Comparison of ENCODE assay signal across 8 cellular contexts in the genomic region with DNA sequence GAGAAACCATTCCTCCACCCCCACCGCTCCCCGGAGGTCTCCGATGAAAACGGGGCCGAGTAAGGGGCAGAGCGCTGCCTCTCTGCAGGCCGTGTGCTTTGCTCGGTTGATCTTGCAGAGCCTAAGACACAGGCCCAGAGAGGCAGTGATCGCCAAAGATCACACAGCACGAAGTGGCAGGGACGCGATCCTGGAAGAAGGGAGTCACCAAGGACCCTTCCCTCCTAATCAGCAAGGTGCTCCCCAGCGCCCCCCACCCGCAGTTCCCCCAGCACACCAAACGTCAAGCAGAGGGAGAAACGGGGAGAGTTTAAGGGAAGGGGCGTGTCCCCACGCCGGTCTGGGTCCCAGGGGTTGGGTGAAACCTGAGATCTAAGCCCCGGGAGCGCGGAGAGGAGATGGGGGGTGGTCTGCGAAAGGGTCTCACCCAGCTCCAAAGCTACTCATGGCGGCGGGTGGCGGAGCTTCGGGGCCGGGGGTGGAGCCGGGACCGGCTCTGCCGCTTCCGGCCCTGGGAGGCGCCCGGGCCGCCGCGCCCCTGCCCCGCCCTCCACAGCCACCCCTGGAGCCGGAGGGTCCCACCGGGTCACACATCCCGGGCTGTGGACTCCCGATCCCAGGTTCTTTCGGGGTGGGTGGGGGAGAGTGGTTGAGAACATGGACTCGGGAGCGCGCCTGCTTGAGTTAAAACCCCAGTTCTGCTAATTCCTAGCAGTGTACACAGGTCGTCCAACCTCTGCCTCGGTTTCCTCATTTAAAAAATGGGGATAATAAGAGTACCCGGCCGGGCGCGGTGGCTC. TPM values are rescaled to one million over a fixed set of nuclear protein-coding genes. Genes with fewer than 3 reads are reported as not detected.
DNase-seq lines count a peak whose midpoint lies in the region; ATAC-seq, FAIRE-seq and TF ChIP-seq lines count a peak whose summit lies in the region.

A gene with protein sequence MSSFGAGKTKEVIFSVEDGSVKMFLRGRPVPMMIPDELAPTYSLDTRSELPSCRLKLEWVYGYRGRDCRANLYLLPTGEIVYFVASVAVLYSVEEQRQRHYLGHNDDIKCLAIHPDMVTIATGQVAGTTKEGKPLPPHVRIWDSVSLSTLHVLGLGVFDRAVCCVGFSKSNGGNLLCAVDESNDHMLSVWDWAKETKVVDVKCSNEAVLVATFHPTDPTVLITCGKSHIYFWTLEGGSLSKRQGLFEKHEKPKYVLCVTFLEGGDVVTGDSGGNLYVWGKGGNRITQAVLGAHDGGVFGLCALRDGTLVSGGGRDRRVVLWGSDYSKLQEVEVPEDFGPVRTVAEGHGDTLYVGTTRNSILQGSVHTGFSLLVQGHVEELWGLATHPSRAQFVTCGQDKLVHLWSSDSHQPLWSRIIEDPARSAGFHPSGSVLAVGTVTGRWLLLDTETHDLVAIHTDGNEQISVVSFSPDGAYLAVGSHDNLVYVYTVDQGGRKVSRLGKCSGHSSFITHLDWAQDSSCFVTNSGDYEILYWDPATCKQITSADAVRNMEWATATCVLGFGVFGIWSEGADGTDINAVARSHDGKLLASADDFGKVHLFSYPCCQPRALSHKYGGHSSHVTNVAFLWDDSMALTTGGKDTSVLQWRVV (minus strand): TSS at position 468 of the 800 bp plus-strand sequence. CDS start 21 bp downstream, at position 447.

- H3K4me1 ChIP-seq in CD4-positive, alpha-beta memory T cell (ENCODE audit: insufficient read depth, low read length): peaks cover 51% of the 10 kb centered on the region
- H3K4me1 ChIP-seq in GM12878 (ENCODE audit: control insufficient read depth, insufficient read depth, low read length): peaks cover 28% of the 10 kb centered on the region
- peaks cover 17% of the 10 kb centered on the region for H3K4me1 ChIP-seq in smooth muscle cell (ENCODE audit: low read depth)

- H3K36me3 Mint-ChIP-seq in CD4-positive, alpha-beta memory T cell: peaks cover 0 to 8% of the 10 kb centered on the region in 2 donors

- 5% methylated on average over 47 of the region's 52 CpGs for WGBS in GM12878 (ENCODE audit: insufficient coverage, insufficient replicate concordance, low lambda C conversion rate, missing lambda C conversion rate)
- WGBS in smooth muscle cell (ENCODE audit: low lambda C conversion rate): 15% methylated on average over 33 of the region's 52 CpGs

- TF ChIP-seq EP300 in GM12878 (IDR thresholded peaks at IDR 0.05; ENCODE audit: borderline replicate concordance in 1 of 2, control insufficient read depth in 1 of 2, low read depth in 2 of 2, low read length in 2 of 2): no peak

- H3K79me2 ChIP-seq in GM12878 (ENCODE audit: control insufficient read depth, insufficient read depth, low read length): peaks cover 11% of the 10 kb centered on the region
- H3K79me2 ChIP-seq in smooth muscle cell (ENCODE audit: low read depth): peaks cover 3% of the 10 kb centered on the region

- peak within 1 kb of the TSS; percentile 69 for H3K27ac ChIP-seq in CD4-positive, alpha-beta memory T cell (ENCODE audit: low read depth, low read length)
- H3K27ac ChIP-seq in HL-60 (replicated peaks) (peak within 1 kb of the TSS; percentile 53), GM12878 (ENCODE audit: control insufficient read depth, insufficient read depth) (peak within 1 kb of the TSS; percentile 71), smooth muscle cell (ENCODE audit: low read depth) (peak within 1 kb of the TSS; percentile 16)

- intact Hi-C loops in CD4-positive, alpha-beta memory T cell (cut with micrococcal nuclease): no loop called here
- intact Hi-C loops in GM12878 (cut with micrococcal nuclease; ENCODE audit: unreplicated experiment): no loop called here

- POLR2A ChIA-PET in CD4-positive, alpha-beta memory T cell (lab: Charles Lee; ENCODE audit: partially characterized antibody): interaction anchor here (0.6 to 1.2 kb wide), 3 partner anchors 42 to 110 kb away, joined by 3 read pairs; no protein-coding TSS in a partner anchor
- POLR2A ChIA-PET in GM12878 (lab: Charles Lee): interaction anchor here (0.5 to 1.9 kb wide), 6 partner anchors 39 to 129 kb away, joined by 3 to 6 read pairs (median 4); a partner anchor contains a TSS

- no peak for FAIRE-seq in GM12878 (lab: Jason Lieb, UNC)

- SMC1A ChIA-PET in GM12878 (lab: Charles Lee; ENCODE audit: uncharacterized antibody, unreplicated experiment): interaction anchor here (0.7 to 5.3 kb wide), 7 partner anchors 8 to 131 kb away, joined by 3 to 39 read pairs (median 4); a partner anchor contains a TSS

- H3K27me3 ChIP-seq in CD4-positive, alpha-beta memory T cell (ENCODE audit: insufficient read depth, low read length): no peaks in the 10 kb centered on the region
- no peaks in the 10 kb centered on the region for H3K27me3 ChIP-seq in HL-60 (ENCODE audit: insufficient read depth, poor library complexity, severe bottlenecking)
- H3K27me3 ChIP-seq in GM12878 (replicated peaks in 1 of 2; ENCODE audit: control insufficient read depth in 2 of 2, insufficient read depth in 2 of 2, low read length in 1 of 2): no peaks in the 10 kb centered on the region
- no peaks in the 10 kb centered on the region for H3K27me3 ChIP-seq in smooth muscle cell (ENCODE audit: low read depth)

- TF ChIP-seq POLR2A in GM12878 (IDR thresholded peaks at IDR 0.05; ENCODE audit: low read depth, low read length): peak; percentile 65

- H3K9ac ChIP-seq in GM12878 (ENCODE audit: control insufficient read depth, insufficient read depth, low read length): peak within 1 kb of the TSS; percentile 86
- H3K9ac ChIP-seq in smooth muscle cell (ENCODE audit: low read depth): peak within 1 kb of the TSS; percentile 32

- ATAC-seq in GM12878: peak; percentile 34
- ATAC-seq in GM19023 (IDR thresholded peaks at IDR 0.05; ENCODE audit: unreplicated experiment): no peak
- ATAC-seq in HG03108 (IDR thresholded peaks at IDR 0.05; ENCODE audit: unreplicated experiment): no peak

- no TSS peak for BruUV-seq in GM12878 (replicated peaks; lab: Mats Ljungman, UMichigan)

- RAD21 ChIA-PET in GM12878 (lab: Charles Lee; ENCODE audit: unreplicated experiment): interaction anchor here (0.6 to 1.5 kb wide), 4 partner anchors 55 to 1078 kb away, joined by 3 to 5 read pairs (median 4); a partner anchor contains a TSS

- H3K27me3 Mint-ChIP-seq in CD4-positive, alpha-beta memory T cell: no peaks in the 10 kb centered on the region

- TF ChIP-seq CTCF in HL-60 (IDR thresholded peaks at IDR 0.05; ENCODE audit: insufficient read depth, low read length): no peak
- TF ChIP-seq CTCF in GM12878 (IDR thresholded peaks at IDR 0.05 in 2 of 3, conservative IDR thresholded peaks at IDR 0.05 in 1 of 3; ENCODE audit: control insufficient read depth in 2 of 3, extremely low read depth in 1 of 3, insufficient read depth in 1 of 3, low read depth in 3 of 3, low read length in 3 of 3): peak; percentile 34 to 65 (median 46); a peak in 5 of 6 replicates
- peak; percentile 8 for TF ChIP-seq CTCF in smooth muscle cell (IDR thresholded peaks at IDR 0.05; ENCODE audit: borderline replicate concordance, insufficient read depth, poor library complexity, severe bottlenecking)

- CTCF ChIA-PET in CD4-positive, alpha-beta memory T cell (lab: Charles Lee; ENCODE audit: partially characterized antibody): interaction anchor here (0.7 to 2.2 kb wide), 8 partner anchors 8 to 154 kb away, joined by 3 to 7 read pairs (median 4); no protein-coding TSS in a partner anchor
- CTCF ChIA-PET in GM12878 (lab: Yijun Ruan, JAX): interaction anchor here (0.6 to 2.9 kb wide), 12 partner anchors 8 to 200 kb away, joined by 3 to 6 read pairs (median 3); a partner anchor contains a TSS

- peaks cover 38% of the 10 kb centered on the region for H3F3A ChIP-seq in smooth muscle cell (ENCODE audit: low read depth)

- H3K9me3 Mint-ChIP-seq in CD4-positive, alpha-beta memory T cell: no peaks in the 10 kb centered on the region

- peak within 1 kb of the TSS; percentile 93 to 98 (median 95) for H3K4me3 Mint-ChIP-seq in CD4-positive, alpha-beta memory T cell

- no peaks in the 10 kb centered on the region for H3K9me3 ChIP-seq in CD4-positive, alpha-beta memory T cell (ENCODE audit: control insufficient read depth in 1 of 2, low read length in 2 of 2)
- H3K9me3 ChIP-seq in GM12878 (replicated peaks; ENCODE audit: control insufficient read depth, insufficient read depth, low read length) (no peaks in the 10 kb centered on the region), iPS-18c (ENCODE audit: control insufficient read depth, insufficient read depth, low read length) (no peaks in the 10 kb centered on the region), smooth muscle cell (replicated peaks; ENCODE audit: low read depth) (no peaks in the 10 kb centered on the region)

- H3K4me2 ChIP-seq in GM12878 (ENCODE audit: control insufficient read depth, insufficient read depth): peak within 1 kb of the TSS; percentile 88
- H3K4me2 ChIP-seq in smooth muscle cell: peak within 1 kb of the TSS; percentile 95

- H3K4me3 ChIP-seq in CD4-positive, alpha-beta memory T cell (ENCODE audit: low read length in 2 of 2): peak within 1 kb of the TSS; percentile 88 to 93
- peak within 1 kb of the TSS; percentile 82 for H3K4me3 ChIP-seq in HL-60 (replicated peaks; ENCODE audit: insufficient read depth, low read length)
- peak within 1 kb of the TSS; percentile 82 for H3K4me3 ChIP-seq in GM12878
- peak within 1 kb of the TSS; percentile 62 for H3K4me3 ChIP-seq in iPS-18c (ENCODE audit: insufficient read depth, low read depth, low read length)
- peak within 1 kb of the TSS; percentile 73 for H3K4me3 ChIP-seq in smooth muscle cell

- peaks cover 23 to 50% (median 32%) of the 10 kb centered on the region in 4 donors for H3K4me1 Mint-ChIP-seq in CD4-positive, alpha-beta memory T cell

- TF ChIP-seq RAD21 in GM12878 (IDR thresholded peaks at IDR 0.05; ENCODE audit: insufficient read depth, low read depth, low read length): no peak

- peak within 1 kb of the TSS; percentile 86 for H2AFZ ChIP-seq in GM12878 (ENCODE audit: control insufficient read depth, low read depth, low read length)
- peak within 1 kb of the TSS; percentile 89 for H2AFZ ChIP-seq in smooth muscle cell (ENCODE audit: low read depth)

- H4K20me1 ChIP-seq in GM12878 (ENCODE audit: control insufficient read depth, insufficient read depth): no peaks in the 10 kb centered on the region
- no peaks in the 10 kb centered on the region for H4K20me1 ChIP-seq in smooth muscle cell (ENCODE audit: low read depth)

- in situ Hi-C loops in GM12878 (cut with MboI): no loop called here

- DNase-seq in CD4-positive, alpha-beta memory T cell: peak; percentile 33 to 57 (median 41)
- DNase-seq in HL-60 (ENCODE audit: low read depth in 1 of 2, low spot score in 1 of 2) (peak in 1 of 2 experiments; percentile 23), T-helper 2 cell (peak; percentile 20 to 71 (median 43)), GM12878 (ENCODE audit: low read depth, low spot score) (no peak), smooth muscle cell (lab: John Stamatoyannopoulos, UW; ENCODE audit: unreplicated experiment) (no peak)

- H3K36me3 ChIP-seq in CD4-positive, alpha-beta memory T cell (ENCODE audit: insufficient read depth, low read length): no peaks in the 10 kb centered on the region
- H3K36me3 ChIP-seq in GM12878 (ENCODE audit: control insufficient read depth in 2 of 2, insufficient read depth in 2 of 2, low read length in 1 of 2): no peaks in the 10 kb centered on the region; a peak in 1 of 4 replicates
- H3K36me3 ChIP-seq in smooth muscle cell (ENCODE audit: low read depth): no peaks in the 10 kb centered on the region

- H3K27ac Mint-ChIP-seq in CD4-positive, alpha-beta memory T cell: peak within 1 kb of the TSS; percentile 90 to 95 (median 93)

RNA-seq across cellular contexts. Expression of the gene that starts here (rescaled TPM):
- 10 to 100 TPM; 76.7 to 78.0 TPM for total RNA-seq in CD4-positive, alpha-beta memory T cell
- polyA plus RNA-seq in CD4-positive, alpha-beta memory T cell: 10 to 100 TPM; 11.0 to 20.8 TPM
- total RNA-seq in GM12878 (2013; cell fraction: nucleolus; rRNA removed): 163 and 188 TPM in 2 replicates
- total RNA-seq in GM12878 (2014; rRNA removed) (44.0 and 46.7 TPM in 2 replicates), GM12878 (2014; rRNA removed; fragmentation: Illumina TruSeq; extraction: Trizol) (23.4 and 23.8 TPM in 2 replicates), GM12878 (2021) (64.0 and 72.2 TPM in 2 replicates), smooth muscle cell (7.7 and 15.6 TPM in 2 replicates)
- 29.8 TPM for polyA plus RNA-seq in GM12878 (2011; ENCODE audit: low read depth)
- polyA plus RNA-seq in GM12878 (2011; rRNA removed) (28.4 and 47.7 TPM in 2 replicates), GM12878 (2014; fragmentation: Illumina TruSeq; extraction: Trizol) (18.2 and 25.3 TPM in 2 replicates), GM12878 (2014; fragmentation: Nextera tagmentation; extraction: Ambion mirVana) (1 to 10 TPM; 1.6 to 2.2 TPM), GM12878 (2014; rRNA removed) (56.1 and 56.6 TPM in 2 replicates), GM12878 (2016; fragmentation: Nextera tagmentation; extraction: Ambion mirVana) (10 to 100 TPM; 27.4 to 27.6 TPM), smooth muscle cell (19.0 and 20.8 TPM in 2 replicates)
- polyA plus RNA-seq in GM12878 (2011; cell fraction: cytosol; rRNA removed): 56.3 and 65.9 TPM in 2 replicates
- 324 and 327 TPM in 2 replicates for polyA plus RNA-seq in GM12878 (2011; cell fraction: nucleus; rRNA removed)
- 60.4 and 77.9 TPM in 2 replicates for polyA plus RNA-seq in GM12878 (2012)
- 48.7 and 64.3 TPM in 2 replicates for polyA minus RNA-seq in GM12878 (2011; rRNA and poly(A)+ RNA removed)
- 22.5 and 26.9 TPM in 2 replicates for polyA minus RNA-seq in GM12878 (2011; cell fraction: cytosol; rRNA and poly(A)+ RNA removed)
- polyA minus RNA-seq in GM12878 (2011; cell fraction: nucleus; rRNA and poly(A)+ RNA removed): 71.6 and 94.8 TPM in 2 replicates

Comparison
In these comparisons a context has a peak if more than half of its experiments do, and no peak if none do; other contexts are left out.
1. DNase-seq: peak in CD4-positive, alpha-beta memory T cell (5 of 5) and T-helper 2 cell (5 of 5); none in GM12878 (single experiment) and smooth muscle cell (single experiment).
2. H3K27ac ChIP-seq: peak in every context shown above with its lines; median percentile 71 in GM12878; 69 in CD4-positive, alpha-beta memory T cell; 53 in HL-60; 16 in smooth muscle cell.
3. Peak in every context shown above with its lines, with median percentiles within 50 percentile points of each other: H3K4me3 ChIP-seq.